1 cellular context compared by ENCODE assay signal in the genomic region with DNA sequence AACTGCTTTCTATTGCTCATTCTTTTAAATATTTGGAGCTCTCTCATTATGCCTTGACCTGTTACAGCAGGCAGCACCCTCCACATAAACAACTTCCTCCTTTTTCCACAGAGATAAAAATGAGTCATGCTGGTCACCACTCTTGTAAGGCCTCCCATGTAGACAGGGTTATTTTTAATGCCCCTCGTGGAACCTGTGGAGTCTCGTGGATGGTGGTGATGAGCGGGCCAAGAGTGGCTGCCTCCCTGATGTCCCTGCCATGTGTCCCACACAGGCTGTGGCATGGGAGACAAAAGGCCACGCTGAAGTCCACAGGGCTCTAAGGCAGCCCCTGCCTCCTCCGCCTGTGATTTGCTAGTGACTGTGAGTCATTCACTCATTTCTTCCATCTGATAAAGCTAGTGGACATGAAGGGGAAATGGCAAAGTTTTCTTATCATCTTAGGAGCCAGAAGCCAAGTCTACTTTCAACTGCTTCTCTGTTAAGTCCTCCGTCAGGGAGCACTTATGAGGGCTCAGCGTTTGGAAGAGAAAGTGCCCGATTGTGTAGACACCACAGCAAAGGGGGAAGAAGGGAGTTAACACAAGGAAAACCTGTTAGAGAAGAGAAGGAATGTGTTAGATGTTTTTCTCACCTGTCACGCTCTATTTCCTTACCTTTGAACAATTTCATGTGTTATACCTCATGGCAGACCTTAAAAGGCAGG.
TF ChIP-seq lines count a peak whose summit lies in the region.

No MANE protein-coding gene starts in this region.

TF ChIP-seq in K562, 482 proteins besides CTCF, POLR2A, EP300 and RAD21 (continued from another document and continues in another):
- TF ChIP-seq ZNF395 (CRISPR knock-in tag; IDR thresholded peaks at IDR 0.05) (peak; percentile 94), ELK1 (CRISPR knock-in tag; IDR thresholded peaks at IDR 0.05) (no peak), ZNF263 (CRISPR knock-in tag; IDR thresholded peaks at IDR 0.05; ENCODE audit: borderline replicate concordance) (peak; percentile 99), ZNF592 (IDR thresholded peaks at IDR 0.05) (peak; percentile 89), ZNF3 (CRISPR knock-in tag; IDR thresholded peaks at IDR 0.05) (no peak), CREB3L1 (IDR thresholded peaks at IDR 0.05; ENCODE audit: borderline replicate concordance, low read depth) (peak; percentile 68; the same call in 1 of the 2 replicates), ZSCAN32 (CRISPR knock-in tag; IDR thresholded peaks at IDR 0.05) (no peak; the same call in 1 of the 2 replicates), ZNF584 (CRISPR knock-in tag; IDR thresholded peaks at IDR 0.05; ENCODE audit: low read depth) (peak; percentile 47; the same call in 1 of the 2 replicates), NR2F6 (CRISPR knock-in tag; IDR thresholded peaks at IDR 0.05) (no peak), CHAMP1 (IDR thresholded peaks at IDR 0.05) (peak; percentile 74; the same call in 1 of the 2 replicates), GABPA (tag; conservative IDR thresholded peaks at IDR 0.05; ENCODE audit: low read depth) (peak; percentile 29; the same call in 1 of the 2 replicates), ZNF282 (CRISPR knock-in tag; IDR thresholded peaks at IDR 0.05) (no peak), ZNF830 (CRISPR knock-in tag; IDR thresholded peaks at IDR 0.05) (no peak), OTX1 (CRISPR knock-in tag; IDR thresholded peaks at IDR 0.05) (0 out of 2 replicates have a peak, but pooled peaks have one; percentile 43), XRCC4 (IDR thresholded peaks at IDR 0.05; ENCODE audit: extremely low read depth, insufficient read depth, insufficient read length) (no peak), FUS (optimal IDR thresholded peaks at IDR 0.05; ENCODE audit: low read depth, low read length) (no peak), ZBTB7A (IDR thresholded peaks at IDR 0.05; ENCODE audit: borderline replicate concordance, control insufficient read depth, low read depth, low read length) (no peak), RBM25 (IDR thresholded peaks at IDR 0.05; ENCODE audit: low read depth, low read length, severe bottlenecking) (no peak), ARHGAP35 (IDR thresholded peaks at IDR 0.05; ENCODE audit: partially characterized antibody) (no peak), ATF1 (CRISPR knock-in tag; IDR thresholded peaks at IDR 0.05) (no peak), ATF1 (tag; IDR thresholded peaks at IDR 0.05) (peak; percentile 85), RBM17 (IDR thresholded peaks at IDR 0.05; ENCODE audit: borderline replicate concordance, low read depth, low read length) (no peak), KAT7 (CRISPR knock-in tag; IDR thresholded peaks at IDR 0.05; ENCODE audit: borderline replicate concordance) (0 out of 2 replicates have a peak, but pooled peaks have one; percentile 18), SIN3B (IDR thresholded peaks at IDR 0.05; ENCODE audit: low read depth) (no peak), ZNF561 (CRISPR knock-in tag; conservative IDR thresholded peaks at IDR 0.05) (no peak), ESRRB (CRISPR knock-in tag; IDR thresholded peaks at IDR 0.05; ENCODE audit: borderline replicate concordance) (no peak), BCL6 (CRISPR knock-in tag; IDR thresholded peaks at IDR 0.05) (no peak), HNRNPUL1 (IDR thresholded peaks at IDR 0.05; ENCODE audit: low read length) (no peak), ZNF232 (CRISPR knock-in tag; IDR thresholded peaks at IDR 0.05) (no peak), MYNN (IDR thresholded peaks at IDR 0.05) (peak; percentile 33; the same call in 1 of the 2 replicates), MYNN (CRISPR knock-in tag; IDR thresholded peaks at IDR 0.05) (no peak), ZKSCAN3 (CRISPR knock-in tag; IDR thresholded peaks at IDR 0.05) (no peak), ASH1L (IDR thresholded peaks at IDR 0.05; ENCODE audit: borderline replicate concordance, low read depth, partially characterized antibody) (peak; percentile 25), BRF1 (IDR thresholded peaks at IDR 0.05; ENCODE audit: borderline replicate concordance, extremely low read depth, insufficient read length) (no peak)
- TF ChIP-seq, protein P1, sequence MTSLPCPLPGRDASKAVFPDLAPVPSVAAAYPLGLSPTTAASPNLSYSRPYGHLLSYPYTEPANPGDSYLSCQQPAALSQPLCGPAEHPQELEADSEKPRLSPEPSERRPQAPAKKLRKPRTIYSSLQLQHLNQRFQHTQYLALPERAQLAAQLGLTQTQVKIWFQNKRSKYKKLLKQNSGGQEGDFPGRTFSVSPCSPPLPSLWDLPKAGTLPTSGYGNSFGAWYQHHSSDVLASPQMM (CRISPR knock-in tag; IDR thresholded peaks at IDR 0.05): no peak
- TF ChIP-seq, protein P2, sequence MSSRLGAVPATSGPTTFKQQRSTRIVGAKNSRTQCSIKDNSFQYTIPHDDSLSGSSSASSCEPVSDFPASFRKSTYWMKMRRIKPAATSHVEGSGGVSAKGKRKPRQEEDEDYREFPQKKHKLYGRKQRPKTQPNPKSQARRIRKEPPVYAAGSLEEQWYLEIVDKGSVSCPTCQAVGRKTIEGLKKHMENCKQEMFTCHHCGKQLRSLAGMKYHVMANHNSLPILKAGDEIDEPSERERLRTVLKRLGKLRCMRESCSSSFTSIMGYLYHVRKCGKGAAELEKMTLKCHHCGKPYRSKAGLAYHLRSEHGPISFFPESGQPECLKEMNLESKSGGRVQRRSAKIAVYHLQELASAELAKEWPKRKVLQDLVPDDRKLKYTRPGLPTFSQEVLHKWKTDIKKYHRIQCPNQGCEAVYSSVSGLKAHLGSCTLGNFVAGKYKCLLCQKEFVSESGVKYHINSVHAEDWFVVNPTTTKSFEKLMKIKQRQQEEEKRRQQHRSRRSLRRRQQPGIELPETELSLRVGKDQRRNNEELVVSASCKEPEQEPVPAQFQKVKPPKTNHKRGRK (tag; IDR thresholded peaks at IDR 0.05): no peak
- TF ChIP-seq, protein P3, sequence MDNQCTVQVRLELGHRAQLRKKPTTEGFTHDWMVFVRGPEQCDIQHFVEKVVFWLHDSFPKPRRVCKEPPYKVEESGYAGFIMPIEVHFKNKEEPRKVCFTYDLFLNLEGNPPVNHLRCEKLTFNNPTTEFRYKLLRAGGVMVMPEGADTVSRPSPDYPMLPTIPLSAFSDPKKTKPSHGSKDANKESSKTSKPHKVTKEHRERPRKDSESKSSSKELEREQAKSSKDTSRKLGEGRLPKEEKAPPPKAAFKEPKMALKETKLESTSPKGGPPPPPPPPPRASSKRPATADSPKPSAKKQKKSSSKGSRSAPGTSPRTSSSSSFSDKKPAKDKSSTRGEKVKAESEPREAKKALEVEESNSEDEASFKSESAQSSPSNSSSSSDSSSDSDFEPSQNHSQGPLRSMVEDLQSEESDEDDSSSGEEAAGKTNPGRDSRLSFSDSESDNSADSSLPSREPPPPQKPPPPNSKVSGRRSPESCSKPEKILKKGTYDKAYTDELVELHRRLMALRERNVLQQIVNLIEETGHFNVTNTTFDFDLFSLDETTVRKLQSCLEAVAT (IDR thresholded peaks at IDR 0.05): peak; percentile 35 to 53; a peak in 2 of 4 replicates
- TF ChIP-seq, protein P4, sequence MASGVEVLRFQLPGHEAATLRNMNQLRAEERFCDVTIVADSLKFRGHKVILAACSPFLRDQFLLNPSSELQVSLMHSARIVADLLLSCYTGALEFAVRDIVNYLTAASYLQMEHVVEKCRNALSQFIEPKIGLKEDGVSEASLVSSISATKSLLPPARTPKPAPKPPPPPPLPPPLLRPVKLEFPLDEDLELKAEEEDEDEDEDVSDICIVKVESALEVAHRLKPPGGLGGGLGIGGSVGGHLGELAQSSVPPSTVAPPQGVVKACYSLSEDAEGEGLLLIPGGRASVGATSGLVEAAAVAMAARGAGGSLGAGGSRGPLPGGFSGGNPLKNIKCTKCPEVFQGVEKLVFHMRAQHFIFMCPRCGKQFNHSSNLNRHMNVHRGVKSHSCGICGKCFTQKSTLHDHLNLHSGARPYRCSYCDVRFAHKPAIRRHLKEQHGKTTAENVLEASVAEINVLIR (CRISPR knock-in tag; IDR thresholded peaks at IDR 0.05): no peak
